1 cellular context compared by ENCODE assay signal in the genomic region with DNA sequence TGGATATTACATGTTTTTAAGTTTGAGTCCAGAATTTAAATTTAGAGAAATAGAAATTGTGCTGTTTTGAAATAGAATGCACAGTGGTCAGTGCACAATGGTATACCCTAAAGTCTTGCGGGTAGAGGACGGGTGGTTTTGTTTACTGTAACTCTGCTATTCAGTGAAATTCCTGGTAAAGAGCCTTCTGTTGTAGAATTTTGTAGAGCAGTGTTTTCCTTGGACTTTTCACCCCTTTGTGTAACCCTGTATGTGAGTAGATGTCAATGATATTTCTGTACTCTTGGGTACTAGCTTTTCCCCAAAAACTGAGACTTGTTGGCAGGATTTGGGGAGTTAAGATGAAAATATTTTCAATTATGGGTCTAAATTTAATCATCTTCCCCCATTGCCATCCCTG.
TF ChIP-seq lines count a peak whose summit lies in the region.

No MANE protein-coding gene starts in this region.

TF ChIP-seq in endothelial cell of umbilical vein, 7 proteins besides CTCF, POLR2A, EP300 and RAD21:
- TF ChIP-seq, protein P1, sequence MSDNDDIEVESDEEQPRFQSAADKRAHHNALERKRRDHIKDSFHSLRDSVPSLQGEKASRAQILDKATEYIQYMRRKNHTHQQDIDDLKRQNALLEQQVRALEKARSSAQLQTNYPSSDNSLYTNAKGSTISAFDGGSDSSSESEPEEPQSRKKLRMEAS (IDR thresholded peaks at IDR 0.05; ENCODE audit: insufficient read depth, insufficient read length) = no peak
- TF ChIP-seq EZH2 (IDR thresholded peaks at IDR 0.05; ENCODE audit: borderline replicate concordance, low read depth, low read length, severe bottlenecking) = no peak
- no peak for TF ChIP-seq GATA2 (IDR thresholded peaks at IDR 0.05; ENCODE audit: insufficient read depth, insufficient read length, low read depth, low read length)
- TF ChIP-seq JUN (IDR thresholded peaks at IDR 0.05; ENCODE audit: borderline replicate concordance, insufficient read depth, insufficient read length, low read depth) = no peak
- no peak for TF ChIP-seq POLR2AphosphoS5 (IDR thresholded peaks at IDR 0.05; ENCODE audit: insufficient read depth, low read depth, low read length)
- TF ChIP-seq MYC (IDR thresholded peaks at IDR 0.05; ENCODE audit: low read depth, low read length) = no peak
- no peak for TF ChIP-seq FOS (IDR thresholded peaks at IDR 0.05; ENCODE audit: borderline replicate concordance, insufficient read depth, low read length)
